2 cellular contexts compared by ENCODE assay signal in genomic region chr17:36869856-36870617, GRCh38.
A peak's percentile ranks its signal among the peaks of the same experiment; 100 is the strongest.
TF ChIP-seq lines count a peak whose summit lies in the region.

No MANE protein-coding gene starts in this region.

TF ChIP-seq in IMR-90, 13 proteins besides CTCF, POLR2A, EP300 and RAD21 (continued from another document):
- TF ChIP-seq USF2 (IDR thresholded peaks at IDR 0.05; ENCODE audit: low read depth, low read length): no peak
- no peak for TF ChIP-seq BHLHE40 (IDR thresholded peaks at IDR 0.05; ENCODE audit: low read depth, low read length)
- no peak for TF ChIP-seq MXI1 (IDR thresholded peaks at IDR 0.05; ENCODE audit: borderline replicate concordance, low read depth, low read length)
- no peak for TF ChIP-seq CHD1 (IDR thresholded peaks at IDR 0.05; ENCODE audit: low read depth, low read length)
- no peak for TF ChIP-seq MAZ (IDR thresholded peaks at IDR 0.05; ENCODE audit: borderline replicate concordance, low read depth, low read length)
- no peak for TF ChIP-seq NFE2L2 (IDR thresholded peaks at IDR 0.05; ENCODE audit: low read depth, low read length)

TF ChIP-seq in K562, 482 proteins besides CTCF, POLR2A, EP300 and RAD21 (continues in another document):
- no peak for TF ChIP-seq ZHX1 (conservative IDR thresholded peaks at IDR 0.05; ENCODE audit: low read length)
- TF ChIP-seq ZNF766 (CRISPR knock-in tag; conservative IDR thresholded peaks at IDR 0.05): no peak
- no peak for TF ChIP-seq NEUROD1 (IDR thresholded peaks at IDR 0.05; ENCODE audit: borderline replicate concordance, low read depth, low read length, partially characterized antibody)
- TF ChIP-seq NRF1 (conservative IDR thresholded peaks at IDR 0.05 in 1 of 2, IDR thresholded peaks at IDR 0.05 in 1 of 2): no peak
- peak; percentile 83 for TF ChIP-seq C11orf30 (IDR thresholded peaks at IDR 0.05; ENCODE audit: low read depth)
- TF ChIP-seq FOSL1 (tag; conservative IDR thresholded peaks at IDR 0.05): peak; percentile 76
- peak; percentile 73 for TF ChIP-seq JUN (IDR thresholded peaks at IDR 0.05; ENCODE audit: borderline replicate concordance, low read depth, low read length)
- no peak for TF ChIP-seq JUN (CRISPR knock-in tag; IDR thresholded peaks at IDR 0.05; ENCODE audit: borderline replicate concordance)
- TF ChIP-seq HINFP (tag; conservative IDR thresholded peaks at IDR 0.05; ENCODE audit: low read depth): no peak
- TF ChIP-seq PYGO2 (tag; IDR thresholded peaks at IDR 0.05): no peak
- peak; percentile 56 for TF ChIP-seq MAFK (IDR thresholded peaks at IDR 0.05; ENCODE audit: low read length)
- TF ChIP-seq NELFE (IDR thresholded peaks at IDR 0.05; ENCODE audit: insufficient read depth, insufficient read length): no peak
- no peak for TF ChIP-seq RBM39 (optimal IDR thresholded peaks at IDR 0.05; ENCODE audit: low read depth, low read length)
- TF ChIP-seq CEBPB (tag; IDR thresholded peaks at IDR 0.05): peak; percentile 94
- no peak for TF ChIP-seq PREB (CRISPR knock-in tag; IDR thresholded peaks at IDR 0.05)
- TF ChIP-seq SMARCC2 (IDR thresholded peaks at IDR 0.05; ENCODE audit: low read depth): no peak
- no peak for TF ChIP-seq ARID4B (CRISPR knock-in tag; IDR thresholded peaks at IDR 0.05)
- peak in 1 of 2 experiments; percentile 66; a peak in 2 of 4 replicates for TF ChIP-seq TRIM24 (IDR thresholded peaks at IDR 0.05)
- TF ChIP-seq MAX (CRISPR knock-in tag; IDR thresholded peaks at IDR 0.05): no peak
- peak; percentile 94 for TF ChIP-seq ZFP36 (IDR thresholded peaks at IDR 0.05; ENCODE audit: low read depth, low read length, partially characterized antibody)
- TF ChIP-seq NFXL1 (CRISPR knock-in tag; IDR thresholded peaks at IDR 0.05): no peak
- no peak for TF ChIP-seq HOMEZ (CRISPR knock-in tag; IDR thresholded peaks at IDR 0.05)
- no peak for TF ChIP-seq IRF2 (CRISPR knock-in tag; IDR thresholded peaks at IDR 0.05)
- TF ChIP-seq ASH1L (IDR thresholded peaks at IDR 0.05; ENCODE audit: borderline replicate concordance, low read depth, partially characterized antibody): no peak
- no peak for TF ChIP-seq CREB3 (tag; conservative IDR thresholded peaks at IDR 0.05; ENCODE audit: low read depth)
- TF ChIP-seq BMI1 (IDR thresholded peaks at IDR 0.05; ENCODE audit: low read length): no peak
- no peak for TF ChIP-seq ZNF165 (CRISPR knock-in tag; IDR thresholded peaks at IDR 0.05; ENCODE audit: borderline replicate concordance)
- no peak for TF ChIP-seq POLR2AphosphoS5 (IDR thresholded peaks at IDR 0.05; ENCODE audit: control insufficient read depth, insufficient read depth, low read depth, low read length)
- TF ChIP-seq SUPT5H (IDR thresholded peaks at IDR 0.05): no peak
- TF ChIP-seq KDM1A (IDR thresholded peaks at IDR 0.05): peak; percentile 44 to 64; a peak in 3 of 4 replicates
- no peak for TF ChIP-seq ZNF263 (CRISPR knock-in tag; IDR thresholded peaks at IDR 0.05; ENCODE audit: borderline replicate concordance)
- TF ChIP-seq PTBP1 (IDR thresholded peaks at IDR 0.05; ENCODE audit: low read depth, low read length): no peak
- TF ChIP-seq ATF1 (CRISPR knock-in tag; IDR thresholded peaks at IDR 0.05): no peak
- peak; percentile 30; the same call in 1 of the 2 replicates for TF ChIP-seq ATF1 (tag; IDR thresholded peaks at IDR 0.05)
- TF ChIP-seq MTA2 (IDR thresholded peaks at IDR 0.05; ENCODE audit: low read depth): no peak
- TF ChIP-seq RFX7 (CRISPR knock-in tag; IDR thresholded peaks at IDR 0.05): no peak
- no peak for TF ChIP-seq E2F1 (CRISPR knock-in tag; IDR thresholded peaks at IDR 0.05)
- no peak for TF ChIP-seq MED1 (CRISPR knock-in tag; IDR thresholded peaks at IDR 0.05; ENCODE audit: borderline replicate concordance)
- TF ChIP-seq ZNF282 (CRISPR knock-in tag; IDR thresholded peaks at IDR 0.05): no peak
- no peak for TF ChIP-seq ZNF518B (CRISPR knock-in tag; IDR thresholded peaks at IDR 0.05)
- no peak for TF ChIP-seq RAD51 (IDR thresholded peaks at IDR 0.05; ENCODE audit: borderline replicate concordance, low read depth)
- TF ChIP-seq SAFB (IDR thresholded peaks at IDR 0.05; ENCODE audit: borderline replicate concordance, low read depth, low read length): no peak
- no peak for TF ChIP-seq CHD1 (IDR thresholded peaks at IDR 0.05; ENCODE audit: low read length)
- no peak for TF ChIP-seq SPI1 (IDR thresholded peaks at IDR 0.05; ENCODE audit: borderline replicate concordance, low read depth, low read length)
- no peak for TF ChIP-seq CBX1 (IDR thresholded peaks at IDR 0.05; ENCODE audit: low read depth)
- TF ChIP-seq DPF2 (IDR thresholded peaks at IDR 0.05): peak; percentile 33; the same call in 1 of the 2 replicates
- peak; percentile 86; the same call in 1 of the 2 replicates for TF ChIP-seq BCOR (IDR thresholded peaks at IDR 0.05)
- TF ChIP-seq TFAM (CRISPR knock-in tag; conservative IDR thresholded peaks at IDR 0.05): no peak
- TF ChIP-seq DACH1 (IDR thresholded peaks at IDR 0.05; ENCODE audit: partially characterized antibody): no peak
